Comparison of ENCODE assay signal across 8 cellular contexts in genomic region chr16:76535-77272, GRCh38. TPM values are rescaled to one million over a fixed set of nuclear protein-coding genes. Genes with fewer than 3 reads are reported as not detected.
DNase-seq lines count a peak whose midpoint lies in the region; ATAC-seq and TF ChIP-seq lines count a peak whose summit lies in the region.

No MANE protein-coding gene starts in this region.

- no peak for TF ChIP-seq CTCF in DND-41 (IDR thresholded peaks at IDR 0.05; ENCODE audit: borderline replicate concordance, extremely low read depth, low read length, poor library complexity, severe bottlenecking)
- TF ChIP-seq CTCF in KMS-11 (conservative IDR thresholded peaks at IDR 0.05; ENCODE audit: low read depth, low read length) = no peak
- no peak for TF ChIP-seq CTCF in right atrium auricular region (IDR thresholded peaks at IDR 0.05)
- TF ChIP-seq CTCF in smooth muscle cell (IDR thresholded peaks at IDR 0.05; ENCODE audit: borderline replicate concordance, insufficient read depth, poor library complexity, severe bottlenecking) = no peak

- H4K20me1 ChIP-seq in DND-41 (ENCODE audit: insufficient read depth, low read length) (peaks cover 9% of the 10 kb centered on the region), KMS-11 (ENCODE audit: insufficient read depth) (no peaks in the 10 kb centered on the region), smooth muscle cell (ENCODE audit: low read depth) (no peaks in the 10 kb centered on the region)

- H3K4me3 ChIP-seq in DND-41 (ENCODE audit: low read depth in 1 of 2, low read length in 2 of 2) = peak overlapping the region in 1 of 2 experiments; percentile 89; a peak in 3 of 4 replicates
- H3K4me3 ChIP-seq in KMS-11 (IDR thresholded peaks at IDR 0.05; ENCODE audit: insufficient read depth, low read depth, low read length) = no peak overlapping the region
- peak overlapping the region; percentile 95 for H3K4me3 ChIP-seq in adipocyte (ENCODE audit: low read length)
- H3K4me3 ChIP-seq in right atrium auricular region = peak overlapping the region; percentile 80 to 84
- peak overlapping the region; percentile 66 for H3K4me3 ChIP-seq in smooth muscle cell

- peaks cover 31% of the 10 kb centered on the region for H3F3A ChIP-seq in smooth muscle cell (ENCODE audit: low read depth)

- no peaks in the 10 kb centered on the region for H3K9me3 ChIP-seq in DND-41 (ENCODE audit: insufficient read depth, low read length, severe bottlenecking)
- no peaks in the 10 kb centered on the region for H3K9me3 ChIP-seq in adipocyte (ENCODE audit: control insufficient read depth, low read length)
- no peaks in the 10 kb centered on the region for H3K9me3 ChIP-seq in right atrium auricular region
- H3K9me3 ChIP-seq in smooth muscle cell (replicated peaks; ENCODE audit: low read depth) = no peaks in the 10 kb centered on the region

- peaks cover 9% of the 10 kb centered on the region; the same call in 1 of the 2 replicates for H3K79me2 ChIP-seq in DND-41 (ENCODE audit: insufficient read depth, low read length)
- H3K79me2 ChIP-seq in KMS-11 (ENCODE audit: insufficient read depth, low read depth) = no peaks in the 10 kb centered on the region
- H3K79me2 ChIP-seq in smooth muscle cell (ENCODE audit: low read depth) = no peaks in the 10 kb centered on the region

- H2AFZ ChIP-seq in DND-41 (ENCODE audit: low read depth, low read length) = no peak overlapping the region
- H2AFZ ChIP-seq in KMS-11 (ENCODE audit: low read depth) = no peak overlapping the region; the same call in 1 of the 2 replicates
- H2AFZ ChIP-seq in smooth muscle cell (ENCODE audit: low read depth) = no peak overlapping the region

- no peaks in the 10 kb centered on the region for H3K27me3 ChIP-seq in DND-41 (ENCODE audit: insufficient read depth, low read length, poor library complexity)
- peaks cover 13% of the 10 kb centered on the region for H3K27me3 ChIP-seq in KMS-11 (ENCODE audit: insufficient read depth, low read depth)
- H3K27me3 ChIP-seq in adipocyte (replicated peaks; ENCODE audit: control insufficient read depth, insufficient read depth, low read length) = no peaks in the 10 kb centered on the region
- H3K27me3 ChIP-seq in right atrium auricular region = no peaks in the 10 kb centered on the region
- H3K27me3 ChIP-seq in smooth muscle cell (ENCODE audit: low read depth) = no peaks in the 10 kb centered on the region

- H3K27ac ChIP-seq in DND-41 (ENCODE audit: low read length) (no peak overlapping the region), KMS-11 (no peak overlapping the region), right atrium auricular region (peak overlapping the region; percentile 90 to 96), smooth muscle cell (ENCODE audit: low read depth) (peak overlapping the region; percentile 77)

- ATAC-seq in DND-41 (ENCODE audit: insufficient read depth, low read depth) (no peak), HG03521 (IDR thresholded peaks at IDR 0.05; ENCODE audit: unreplicated experiment) (no peak), HG03439 (IDR thresholded peaks at IDR 0.05; ENCODE audit: unreplicated experiment) (no peak), HG02642 (IDR thresholded peaks at IDR 0.05; ENCODE audit: poor library complexity, unreplicated experiment) (no peak)

- DNase-seq in DND-41 = peak; percentile 43
- DNase-seq in adipocyte (ENCODE audit: low read depth) = peak; percentile 81
- peak; percentile 94 for DNase-seq in right atrium auricular region (ENCODE audit: low spot score)
- DNase-seq in smooth muscle cell (lab: John Stamatoyannopoulos, UW; ENCODE audit: unreplicated experiment) = peak; percentile 42

- H3K4me1 ChIP-seq in DND-41 (ENCODE audit: insufficient read depth, low read length) = peaks cover 39% of the 10 kb centered on the region
- H3K4me1 ChIP-seq in KMS-11 (ENCODE audit: low read depth, poor library complexity, severe bottlenecking) = peaks cover 39% of the 10 kb centered on the region
- H3K4me1 ChIP-seq in adipocyte (ENCODE audit: control insufficient read depth, insufficient read depth, low read length) = peaks cover 46% of the 10 kb centered on the region
- H3K4me1 ChIP-seq in right atrium auricular region = peaks cover 0 to 75% of the 10 kb centered on the region in 2 donors
- H3K4me1 ChIP-seq in smooth muscle cell (ENCODE audit: low read depth) = peaks cover 39% of the 10 kb centered on the region

- WGBS in smooth muscle cell (ENCODE audit: low lambda C conversion rate) = 37% methylated on average over 13 of the region's 13 CpGs

- peaks cover 13% of the 10 kb centered on the region; the same call in 1 of the 2 replicates for H3K36me3 ChIP-seq in DND-41 (ENCODE audit: insufficient read depth, low read length)
- no peaks in the 10 kb centered on the region for H3K36me3 ChIP-seq in KMS-11 (ENCODE audit: insufficient read depth)
- peaks cover 17% of the 10 kb centered on the region for H3K36me3 ChIP-seq in adipocyte (ENCODE audit: control insufficient read depth, insufficient read depth, low read length, severe bottlenecking)
- peaks cover 10% of the 10 kb centered on the region for H3K36me3 ChIP-seq in right atrium auricular region
- H3K36me3 ChIP-seq in smooth muscle cell (ENCODE audit: low read depth) = no peaks in the 10 kb centered on the region

- peak overlapping the region; percentile 96 for H3K4me2 ChIP-seq in DND-41 (ENCODE audit: insufficient read depth, low read length)
- H3K4me2 ChIP-seq in KMS-11 = peak overlapping the region; percentile 97
- peak overlapping the region; percentile 97 for H3K4me2 ChIP-seq in smooth muscle cell

- H3K9ac ChIP-seq in DND-41 (ENCODE audit: low read depth, low read length) (peak overlapping the region; percentile 84), KMS-11 (peak overlapping the region; percentile 83; the same call in 1 of the 2 replicates), adipocyte (ENCODE audit: low read length) (peak overlapping the region; percentile 98), smooth muscle cell (ENCODE audit: low read depth) (peak overlapping the region; percentile 76)

RNA-seq across cellular contexts. Expression of gene MPG, which starts 1.3 kb away (rescaled TPM):
- total RNA-seq in right atrium auricular region = 10 to 100 TPM; 47.7 to 84.0 TPM
- total RNA-seq in smooth muscle cell = 73.8 and 84.7 TPM in 2 replicates
- 104 and 120 TPM in 2 replicates for polyA plus RNA-seq in smooth muscle cell

RNA-seq across cellular contexts. Expression of gene RHBDF1, which starts 4.3 kb away (rescaled TPM):
- total RNA-seq in right atrium auricular region = 10 to 100 TPM; 12.0 to 25.4 TPM
- total RNA-seq in smooth muscle cell = 38.2 and 41.4 TPM in 2 replicates
- 68.0 and 84.9 TPM in 2 replicates for polyA plus RNA-seq in smooth muscle cell

RNA-seq across cellular contexts. Expression of gene SNRNP25, which starts 23.1 kb away (rescaled TPM):
- total RNA-seq in right atrium auricular region (10 to 100 TPM; 47.1 to 78.3 TPM), smooth muscle cell (20.1 and 21.4 TPM in 2 replicates)
- polyA plus RNA-seq in smooth muscle cell = 45.9 and 48.2 TPM in 2 replicates

RNA-seq across cellular contexts. Expression of gene POLR3K, which starts 23.3 kb away (rescaled TPM):
- total RNA-seq in right atrium auricular region = 1 to 10 TPM; 4.0 TPM
- total RNA-seq in smooth muscle cell = 2.1 and 2.9 TPM in 2 replicates
- polyA plus RNA-seq in smooth muscle cell = 10.5 and 11.1 TPM in 2 replicates

Comparison
In these comparisons a context has a peak if more than half of its experiments do, and no peak if none do; other contexts are left out.
1. DNase-seq: peak in every context shown above with its lines; median percentile 94 in right atrium auricular region; 81 in adipocyte; 43 in DND-41; 42 in smooth muscle cell.
2. H3K27ac ChIP-seq: peak in right atrium auricular region (2 of 2) and smooth muscle cell (single experiment); none in DND-41 (single experiment) and KMS-11 (single experiment).
3. Peak in every context shown above with its lines, with median percentiles within 50 percentile points of each other: H3K4me2 ChIP-seq and H3K9ac ChIP-seq.